In genomic region chr2:121648611-121649401, GRCh38 we compare ENCODE assay signal across 1 cellular context.
A peak's percentile ranks its signal among the peaks of the same experiment; 100 is the strongest.
TF ChIP-seq lines count a peak whose summit lies in the region.

No MANE protein-coding gene starts in this region.

TF ChIP-seq in K562, 482 proteins besides CTCF, POLR2A, EP300 and RAD21 (continued from another document and continues in another):
- peak; percentile 42; the same call in 1 of the 2 replicates for TF ChIP-seq HINFP (tag; conservative IDR thresholded peaks at IDR 0.05; ENCODE audit: low read depth)
- TF ChIP-seq NCOA1 (IDR thresholded peaks at IDR 0.05; ENCODE audit: low read depth) = no peak
- no peak for TF ChIP-seq NCOR1 (IDR thresholded peaks at IDR 0.05)
- TF ChIP-seq ZKSCAN8 (CRISPR knock-in tag; IDR thresholded peaks at IDR 0.05) = no peak
- TF ChIP-seq KDM5B (IDR thresholded peaks at IDR 0.05; ENCODE audit: insufficient replicate concordance, low read depth, low read length) = no peak
- TF ChIP-seq ZNF76 (CRISPR knock-in tag; IDR thresholded peaks at IDR 0.05; ENCODE audit: borderline replicate concordance) = no peak
- TF ChIP-seq CXXC5 (CRISPR knock-in tag; IDR thresholded peaks at IDR 0.05) = no peak; the same call in 1 of the 2 replicates
- peak; percentile 48; the same call in 1 of the 2 replicates for TF ChIP-seq E2F3 (CRISPR knock-in tag; IDR thresholded peaks at IDR 0.05)
- TF ChIP-seq, protein P1, sequence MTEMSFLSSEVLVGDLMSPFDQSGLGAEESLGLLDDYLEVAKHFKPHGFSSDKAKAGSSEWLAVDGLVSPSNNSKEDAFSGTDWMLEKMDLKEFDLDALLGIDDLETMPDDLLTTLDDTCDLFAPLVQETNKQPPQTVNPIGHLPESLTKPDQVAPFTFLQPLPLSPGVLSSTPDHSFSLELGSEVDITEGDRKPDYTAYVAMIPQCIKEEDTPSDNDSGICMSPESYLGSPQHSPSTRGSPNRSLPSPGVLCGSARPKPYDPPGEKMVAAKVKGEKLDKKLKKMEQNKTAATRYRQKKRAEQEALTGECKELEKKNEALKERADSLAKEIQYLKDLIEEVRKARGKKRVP (CRISPR knock-in tag; IDR thresholded peaks at IDR 0.05) = no peak
- TF ChIP-seq NUFIP1 (IDR thresholded peaks at IDR 0.05; ENCODE audit: partially characterized antibody) = no peak
- TF ChIP-seq, protein P2, sequence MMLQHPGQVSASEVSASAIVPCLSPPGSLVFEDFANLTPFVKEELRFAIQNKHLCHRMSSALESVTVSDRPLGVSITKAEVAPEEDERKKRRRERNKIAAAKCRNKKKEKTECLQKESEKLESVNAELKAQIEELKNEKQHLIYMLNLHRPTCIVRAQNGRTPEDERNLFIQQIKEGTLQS (IDR thresholded peaks at IDR 0.05) = no peak
- TF ChIP-seq, protein P2 (CRISPR knock-in tag; conservative IDR thresholded peaks at IDR 0.05) = peak; percentile 65; the same call in 1 of the 2 replicates
- TF ChIP-seq, protein P3, sequence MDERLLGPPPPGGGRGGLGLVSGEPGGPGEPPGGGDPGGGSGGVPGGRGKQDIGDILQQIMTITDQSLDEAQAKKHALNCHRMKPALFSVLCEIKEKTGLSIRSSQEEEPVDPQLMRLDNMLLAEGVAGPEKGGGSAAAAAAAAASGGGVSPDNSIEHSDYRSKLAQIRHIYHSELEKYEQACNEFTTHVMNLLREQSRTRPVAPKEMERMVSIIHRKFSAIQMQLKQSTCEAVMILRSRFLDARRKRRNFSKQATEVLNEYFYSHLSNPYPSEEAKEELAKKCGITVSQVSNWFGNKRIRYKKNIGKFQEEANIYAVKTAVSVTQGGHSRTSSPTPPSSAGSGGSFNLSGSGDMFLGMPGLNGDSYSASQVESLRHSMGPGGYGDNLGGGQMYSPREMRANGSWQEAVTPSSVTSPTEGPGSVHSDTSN (CRISPR knock-in tag; IDR thresholded peaks at IDR 0.05; ENCODE audit: low read depth) = no peak
- TF ChIP-seq, protein P3 (tag; conservative IDR thresholded peaks at IDR 0.05; ENCODE audit: low read depth) = no peak
- no peak for TF ChIP-seq JUN (IDR thresholded peaks at IDR 0.05; ENCODE audit: borderline replicate concordance, low read depth, low read length)
- TF ChIP-seq JUN (CRISPR knock-in tag; IDR thresholded peaks at IDR 0.05; ENCODE audit: borderline replicate concordance) = no peak
- peak in 1 of 2 experiments; percentile 12; a peak in 1 of 4 replicates for TF ChIP-seq MLLT1 (IDR thresholded peaks at IDR 0.05)
- no peak for TF ChIP-seq LCOR (CRISPR knock-in tag; IDR thresholded peaks at IDR 0.05)
- no peak for TF ChIP-seq NR3C1 (CRISPR knock-in tag; IDR thresholded peaks at IDR 0.05)
- TF ChIP-seq NFRKB (IDR thresholded peaks at IDR 0.05; ENCODE audit: low read depth) = no peak
- TF ChIP-seq, protein P4, sequence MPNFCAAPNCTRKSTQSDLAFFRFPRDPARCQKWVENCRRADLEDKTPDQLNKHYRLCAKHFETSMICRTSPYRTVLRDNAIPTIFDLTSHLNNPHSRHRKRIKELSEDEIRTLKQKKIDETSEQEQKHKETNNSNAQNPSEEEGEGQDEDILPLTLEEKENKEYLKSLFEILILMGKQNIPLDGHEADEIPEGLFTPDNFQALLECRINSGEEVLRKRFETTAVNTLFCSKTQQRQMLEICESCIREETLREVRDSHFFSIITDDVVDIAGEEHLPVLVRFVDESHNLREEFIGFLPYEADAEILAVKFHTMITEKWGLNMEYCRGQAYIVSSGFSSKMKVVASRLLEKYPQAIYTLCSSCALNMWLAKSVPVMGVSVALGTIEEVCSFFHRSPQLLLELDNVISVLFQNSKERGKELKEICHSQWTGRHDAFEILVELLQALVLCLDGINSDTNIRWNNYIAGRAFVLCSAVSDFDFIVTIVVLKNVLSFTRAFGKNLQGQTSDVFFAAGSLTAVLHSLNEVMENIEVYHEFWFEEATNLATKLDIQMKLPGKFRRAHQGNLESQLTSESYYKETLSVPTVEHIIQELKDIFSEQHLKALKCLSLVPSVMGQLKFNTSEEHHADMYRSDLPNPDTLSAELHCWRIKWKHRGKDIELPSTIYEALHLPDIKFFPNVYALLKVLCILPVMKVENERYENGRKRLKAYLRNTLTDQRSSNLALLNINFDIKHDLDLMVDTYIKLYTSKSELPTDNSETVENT (CRISPR knock-in tag; IDR thresholded peaks at IDR 0.05) = peak; percentile 20; the same call in 1 of the 2 replicates
- no peak for TF ChIP-seq CSDE1 (IDR thresholded peaks at IDR 0.05)
- no peak for TF ChIP-seq E4F1 (CRISPR knock-in tag; IDR thresholded peaks at IDR 0.05; ENCODE audit: borderline replicate concordance)
- no peak for TF ChIP-seq TCF7 (IDR thresholded peaks at IDR 0.05; ENCODE audit: borderline replicate concordance)
- no peak for TF ChIP-seq ZNF584 (CRISPR knock-in tag; IDR thresholded peaks at IDR 0.05; ENCODE audit: low read depth)
- TF ChIP-seq SAFB (IDR thresholded peaks at IDR 0.05; ENCODE audit: borderline replicate concordance, low read depth, low read length) = no peak
- TF ChIP-seq DLX4 (CRISPR knock-in tag; IDR thresholded peaks at IDR 0.05) = no peak
- no peak for TF ChIP-seq ZNF77 (CRISPR knock-in tag; IDR thresholded peaks at IDR 0.05)
- no peak for TF ChIP-seq ZBTB33 (CRISPR knock-in tag; IDR thresholded peaks at IDR 0.05)
- TF ChIP-seq HNRNPLL (IDR thresholded peaks at IDR 0.05; ENCODE audit: low read depth, low read length, poor library complexity, severe bottlenecking) = no peak
- TF ChIP-seq, protein P5, sequence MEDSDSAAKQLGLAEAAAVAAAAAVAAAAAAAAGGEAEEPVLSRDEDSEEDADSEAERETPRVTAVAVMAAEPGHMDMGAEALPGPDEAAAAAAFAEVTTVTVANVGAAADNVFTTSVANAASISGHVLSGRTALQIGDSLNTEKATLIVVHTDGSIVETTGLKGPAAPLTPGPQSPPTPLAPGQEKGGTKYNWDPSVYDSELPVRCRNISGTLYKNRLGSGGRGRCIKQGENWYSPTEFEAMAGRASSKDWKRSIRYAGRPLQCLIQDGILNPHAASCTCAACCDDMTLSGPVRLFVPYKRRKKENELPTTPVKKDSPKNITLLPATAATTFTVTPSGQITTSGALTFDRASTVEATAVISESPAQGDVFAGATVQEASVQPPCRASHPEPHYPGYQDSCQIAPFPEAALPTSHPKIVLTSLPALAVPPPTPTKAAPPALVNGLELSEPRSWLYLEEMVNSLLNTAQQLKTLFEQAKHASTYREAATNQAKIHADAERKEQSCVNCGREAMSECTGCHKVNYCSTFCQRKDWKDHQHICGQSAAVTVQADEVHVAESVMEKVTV (CRISPR knock-in tag; IDR thresholded peaks at IDR 0.05) = no peak
- TF ChIP-seq SREBF2 (CRISPR knock-in tag; IDR thresholded peaks at IDR 0.05) = no peak
- no peak for TF ChIP-seq ZNF449 (CRISPR knock-in tag; IDR thresholded peaks at IDR 0.05)
- no peak for TF ChIP-seq ZNF639 (CRISPR knock-in tag; conservative IDR thresholded peaks at IDR 0.05 in 1 of 2, IDR thresholded peaks at IDR 0.05 in 1 of 2)
- peak; percentile 19 for TF ChIP-seq SAP30 (IDR thresholded peaks at IDR 0.05; ENCODE audit: borderline replicate concordance, insufficient read depth, low read depth, low read length, poor library complexity, severe bottlenecking)
- no peak for TF ChIP-seq ZNF146 (CRISPR knock-in tag; IDR thresholded peaks at IDR 0.05; ENCODE audit: unreplicated experiment)
- TF ChIP-seq ZNF23 (CRISPR knock-in tag; IDR thresholded peaks at IDR 0.05) = no peak
- TF ChIP-seq ZNF696 (CRISPR knock-in tag; conservative IDR thresholded peaks at IDR 0.05) = no peak
- TF ChIP-seq DNMT1 (IDR thresholded peaks at IDR 0.05) = no peak
- TF ChIP-seq, protein P6, sequence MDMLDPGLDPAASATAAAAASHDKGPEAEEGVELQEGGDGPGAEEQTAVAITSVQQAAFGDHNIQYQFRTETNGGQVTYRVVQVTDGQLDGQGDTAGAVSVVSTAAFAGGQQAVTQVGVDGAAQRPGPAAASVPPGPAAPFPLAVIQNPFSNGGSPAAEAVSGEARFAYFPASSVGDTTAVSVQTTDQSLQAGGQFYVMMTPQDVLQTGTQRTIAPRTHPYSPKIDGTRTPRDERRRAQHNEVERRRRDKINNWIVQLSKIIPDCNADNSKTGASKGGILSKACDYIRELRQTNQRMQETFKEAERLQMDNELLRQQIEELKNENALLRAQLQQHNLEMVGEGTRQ (CRISPR knock-in tag; IDR thresholded peaks at IDR 0.05) = no peak
